ENCODE assay signal across 13 cellular contexts in genomic region chr14:101409006-101409543, GRCh38.
"Had no signal": no experiment of that assay in that cellular context is flagged by ENCODE, and none has a peak within 500 bp of the region (broad histone marks: within the 10 kb centered on the region; RNA-seq: fewer than 3 reads in every experiment).

No MANE protein-coding gene starts in this region.

- H3K4me1 ChIP-seq: breast epithelium, foreskin keratinocyte, parathyroid adenoma had no signal

- DNase-seq: activated B cell treated with CpG ODN at 0.5 μM for 24 hours; activated T-cell treated with anti-CD3 and anti-CD28 coated beads, Interleukin-2, amount 50 U/mL, for 1 hour; foreskin keratinocyte; head of caudate nucleus; small intestine had no signal

- H3K9me3 ChIP-seq: breast epithelium, esophagus muscularis mucosa had no signal

- H3K36me3 Mint-ChIP-seq: activated naive CD4-positive, alpha-beta T cell treated with anti-CD3 and anti-CD28 coated beads, Interleukin-2, amount 50 U/mL, for 72 hours; memory B cell had no signal

- H3K27me3 Mint-ChIP-seq: memory B cell had no signal

- H3K27ac Mint-ChIP-seq: activated B cell treated with CpG ODN at 0.5 μM for 24 hours; activated naive CD4-positive, alpha-beta T cell treated with anti-CD3 and anti-CD28 coated beads, Interleukin-2, amount 50 U/mL, for 72 hours; memory B cell; T-helper 1 cell treated with Interleukin-12 subunit alpha and Interleukin-12 subunit beta and Interleukin-4 antibody, amounts not matched to agents 30 μg/mL and 1 μg/mL, for 36 hours had no signal

- H3K9me3 Mint-ChIP-seq: activated B cell treated with CpG ODN at 0.5 μM for 24 hours; activated naive CD4-positive, alpha-beta T cell treated with anti-CD3 and anti-CD28 coated beads, Interleukin-2, amount 50 U/mL, for 72 hours; memory B cell; neural crest cell; T-helper 1 cell treated with Interleukin-12 subunit alpha and Interleukin-12 subunit beta and Interleukin-4 antibody, amounts not matched to agents 30 μg/mL and 1 μg/mL, for 36 hours had no signal

- H2AFZ ChIP-seq: parathyroid adenoma had no signal

- H3K9ac ChIP-seq: parathyroid adenoma had no signal

- H3K4me3 Mint-ChIP-seq: activated B cell treated with CpG ODN at 0.5 μM for 24 hours; memory B cell; neural crest cell; T-helper 1 cell treated with Interleukin-12 subunit alpha and Interleukin-12 subunit beta and Interleukin-4 antibody, amounts not matched to agents 30 μg/mL and 1 μg/mL, for 36 hours had no signal

- H3K79me2 ChIP-seq: parathyroid adenoma had no signal

- H3K4me1 Mint-ChIP-seq: memory B cell had no signal

- H3K4me3 ChIP-seq: breast epithelium, esophagus muscularis mucosa had no signal

- H3K36me3 ChIP-seq: breast epithelium, esophagus muscularis mucosa had no signal

- H3K27me3 ChIP-seq: breast epithelium, esophagus muscularis mucosa, foreskin keratinocyte had no signal

- FAIRE-seq: islet of Langerhans, small intestine had no signal

- ATAC-seq: activated naive CD4-positive, alpha-beta T cell treated with anti-CD3 and anti-CD28 coated beads, Interleukin-2, amount 50 U/mL, for 72 hours; foreskin keratinocyte had no signal

- H3K27ac ChIP-seq: foreskin keratinocyte, parathyroid adenoma had no signal
